31 cellular contexts compared by ENCODE assay signal in genomic region chr5:164076571-164076970, GRCh38.
"Had no signal": no experiment of that assay in that cellular context is flagged by ENCODE, and none has a peak within 500 bp of the region (broad histone marks: within the 10 kb centered on the region; RNA-seq: fewer than 3 reads in every experiment).

No MANE protein-coding gene starts in this region.

- H3K4me1 Mint-ChIP-seq: activated B cell treated with CpG ODN at 0.5 μM for 24 hours; activated CD4-positive, alpha-beta T cell treated with anti-CD3 and anti-CD28 coated beads for 36 hours; activated CD4-positive, alpha-beta T cell treated with anti-CD3 and anti-CD28 coated beads, Interleukin-2, amount 10 ng/mL, durations not matched to agents 24 days and 14 days; activated naive CD4-positive, alpha-beta T cell treated with anti-CD3 and anti-CD28 coated beads, Interleukin-2, amount 10 ng/mL, durations not matched to agents 7 days and 5 days; activated naive CD8-positive, alpha-beta T cell treated with anti-CD3 and anti-CD28 coated beads, Interleukin-2, amount 10 ng/mL, durations not matched to agents 7 days and 5 days; brain; T-helper 17 cell had no signal

- DNase-seq: activated B cell treated with CpG ODN at 0.5 μM for 24 hours; activated CD4-positive, alpha-beta memory T cell treated with anti-CD3 and anti-CD28 coated beads for 36 hours; activated CD4-positive, alpha-beta T cell treated with anti-CD3 and anti-CD28 coated beads for 36 hours; activated CD4-positive, alpha-beta T cell treated with anti-CD3 and anti-CD28 coated beads, Interleukin-2, amount 10 ng/mL, durations not matched to agents 24 days and 14 days; activated CD8-positive, alpha-beta memory T cell treated with anti-CD3 and anti-CD28 coated beads, Interleukin-2, amount 50 U/mL, for 48 hours; activated gamma-delta T cell; activated naive CD4-positive, alpha-beta T cell; activated naive CD4-positive, alpha-beta T cell treated with anti-CD3 and anti-CD28 coated beads, Interleukin-2, amount 10 ng/mL, durations not matched to agents 7 days and 5 days; activated naive CD8-positive, alpha-beta T cell treated with anti-CD3 and anti-CD28 coated beads, Interleukin-2, amount 10 ng/mL, durations not matched to agents 7 days and 5 days; activated T-cell treated with anti-CD3 and anti-CD28 coated beads for 4 hours; activated T-cell treated with anti-CD3 and anti-CD28 coated beads, Interleukin-2, amount 50 U/mL, for 24 hours; activated T-cell treated with anti-CD3 and anti-CD28 coated beads, Interleukin-2, amount 50 U/mL, for 72 hours; cortex of kidney; dermis blood vessel endothelial cell; effector CD4-positive, alpha-beta T cell; effector memory CD8-positive, alpha-beta T cell; erythroblast; foreskin keratinocyte; gastrocnemius medialis; glutamatergic neuron; heart left ventricle; T-helper 1 cell; T-helper 17 cell; T1000; WERI-Rb-1 had no signal

- ATAC-seq: activated CD4-positive, alpha-beta T cell treated with anti-CD3 and anti-CD28 coated beads for 36 hours; activated CD4-positive, CD25-positive, alpha-beta regulatory T cell treated with anti-CD3 and anti-CD28 coated beads, Interleukin-2, amount 50 U/mL, for 24 hours; activated naive CD4-positive, alpha-beta T cell treated with anti-CD3 and anti-CD28 coated beads, Interleukin-2, amount 50 U/mL, for 72 hours; activated T-cell treated with anti-CD3 and anti-CD28 coated beads, Interleukin-2, amount 50 U/mL, for 72 hours; effector memory CD8-positive, alpha-beta T cell; foreskin keratinocyte; gastrocnemius medialis; heart left ventricle; T-helper 17 cell had no signal

- H3K27ac ChIP-seq: ascending aorta, esophagus muscularis mucosa, foreskin keratinocyte, gastrocnemius medialis, heart left ventricle, WERI-Rb-1 had no signal

- H3K27ac Mint-ChIP-seq: activated B cell treated with CpG ODN at 0.5 μM for 24 hours; activated CD4-positive, alpha-beta memory T cell treated with anti-CD3 and anti-CD28 coated beads for 36 hours; activated CD4-positive, alpha-beta T cell treated with anti-CD3 and anti-CD28 coated beads for 36 hours; activated naive CD4-positive, alpha-beta T cell treated with anti-CD3 and anti-CD28 coated beads, Interleukin-2, amount 10 ng/mL, durations not matched to agents 7 days and 5 days; activated naive CD4-positive, alpha-beta T cell treated with anti-CD3 and anti-CD28 coated beads, Interleukin-2, amount 50 U/mL, for 72 hours; activated naive CD8-positive, alpha-beta T cell treated with anti-CD3 and anti-CD28 coated beads, Interleukin-2, amount 10 ng/mL, durations not matched to agents 7 days and 5 days; activated T-cell treated with anti-CD3 and anti-CD28 coated beads, Interleukin-2, amount 50 U/mL, for 24 hours; activated T-cell treated with anti-CD3 and anti-CD28 coated beads, Interleukin-2, amount 50 U/mL, for 72 hours; effector memory CD8-positive, alpha-beta T cell; T-helper 17 cell; T-helper 2 cell treated with Interferon-gamma antibody and Interleukin-4, amounts not matched to agents 5 μg/mL and 100 μg/mL, for 36 hours had no signal

- H3K9me3 Mint-ChIP-seq: activated B cell treated with CpG ODN at 0.5 μM for 24 hours; activated CD4-positive, alpha-beta T cell treated with anti-CD3 and anti-CD28 coated beads, Interleukin-2, amount 10 ng/mL, durations not matched to agents 24 days and 14 days; activated naive CD4-positive, alpha-beta T cell treated with anti-CD3 and anti-CD28 coated beads, Interleukin-2, amount 10 ng/mL, durations not matched to agents 7 days and 5 days; activated naive CD8-positive, alpha-beta T cell treated with anti-CD3 and anti-CD28 coated beads, Interleukin-2, amount 10 ng/mL, durations not matched to agents 7 days and 5 days; activated T-cell treated with anti-CD3 and anti-CD28 coated beads, Interleukin-2, amount 50 U/mL, for 72 hours; brain; T-helper 2 cell treated with Interferon-gamma antibody and Interleukin-4, amounts not matched to agents 5 μg/mL and 100 μg/mL, for 36 hours had no signal

- H3K4me1 ChIP-seq: ascending aorta, esophagus muscularis mucosa, foreskin keratinocyte, gastrocnemius medialis, heart left ventricle had no signal

- H3K36me3 Mint-ChIP-seq: activated CD4-positive, alpha-beta memory T cell treated with anti-CD3 and anti-CD28 coated beads for 36 hours; activated naive CD4-positive, alpha-beta T cell treated with anti-CD3 and anti-CD28 coated beads, Interleukin-2, amount 10 ng/mL, durations not matched to agents 7 days and 5 days; activated naive CD4-positive, alpha-beta T cell treated with anti-CD3 and anti-CD28 coated beads, Interleukin-2, amount 50 U/mL, for 72 hours; activated naive CD8-positive, alpha-beta T cell treated with anti-CD3 and anti-CD28 coated beads, Interleukin-2, amount 10 ng/mL, durations not matched to agents 7 days and 5 days; brain had no signal

- H3K4me3 ChIP-seq: ascending aorta, esophagus muscularis mucosa, gastrocnemius medialis, heart left ventricle had no signal

- H3K36me3 ChIP-seq: ascending aorta, esophagus muscularis mucosa, gastrocnemius medialis, heart left ventricle, WERI-Rb-1 had no signal

- H3K27me3 Mint-ChIP-seq: activated CD4-positive, alpha-beta memory T cell treated with anti-CD3 and anti-CD28 coated beads for 36 hours; activated CD4-positive, alpha-beta T cell treated with anti-CD3 and anti-CD28 coated beads for 36 hours; activated CD4-positive, alpha-beta T cell treated with anti-CD3 and anti-CD28 coated beads, Interleukin-2, amount 10 ng/mL, durations not matched to agents 24 days and 14 days; activated naive CD4-positive, alpha-beta T cell treated with anti-CD3 and anti-CD28 coated beads, Interleukin-2, amount 10 ng/mL, durations not matched to agents 7 days and 5 days; activated naive CD8-positive, alpha-beta T cell treated with anti-CD3 and anti-CD28 coated beads, Interleukin-2, amount 10 ng/mL, durations not matched to agents 7 days and 5 days; activated T-cell treated with anti-CD3 and anti-CD28 coated beads, Interleukin-2, amount 50 U/mL, for 24 hours; effector memory CD8-positive, alpha-beta T cell; T-helper 17 cell had no signal

- H3K27me3 ChIP-seq: ascending aorta, esophagus muscularis mucosa, foreskin keratinocyte, gastrocnemius medialis, heart left ventricle had no signal

- H3K9me3 ChIP-seq: ascending aorta, esophagus muscularis mucosa, gastrocnemius medialis, heart left ventricle had no signal

- H3K4me3 Mint-ChIP-seq: activated B cell treated with CpG ODN at 0.5 μM for 24 hours; activated CD4-positive, alpha-beta memory T cell treated with anti-CD3 and anti-CD28 coated beads for 36 hours; activated CD4-positive, alpha-beta T cell treated with anti-CD3 and anti-CD28 coated beads for 36 hours; activated CD4-positive, alpha-beta T cell treated with anti-CD3 and anti-CD28 coated beads, Interleukin-2, amount 10 ng/mL, durations not matched to agents 24 days and 14 days; activated naive CD4-positive, alpha-beta T cell treated with anti-CD3 and anti-CD28 coated beads, Interleukin-2, amount 10 ng/mL, durations not matched to agents 7 days and 5 days; activated naive CD8-positive, alpha-beta T cell treated with anti-CD3 and anti-CD28 coated beads, Interleukin-2, amount 10 ng/mL, durations not matched to agents 7 days and 5 days; activated T-cell treated with anti-CD3 and anti-CD28 coated beads, Interleukin-2, amount 50 U/mL, for 24 hours; activated T-cell treated with anti-CD3 and anti-CD28 coated beads, Interleukin-2, amount 50 U/mL, for 72 hours; brain; effector memory CD8-positive, alpha-beta T cell; T-helper 17 cell; T-helper 2 cell treated with Interferon-gamma antibody and Interleukin-4, amounts not matched to agents 5 μg/mL and 100 μg/mL, for 36 hours had no signal
